Comparison of ENCODE assay signal across 27 cellular contexts in genomic region chr2:72139471-72139870, GRCh38. TPM values are rescaled to one million over a fixed set of nuclear protein-coding genes. Genes with fewer than 3 reads are reported as not detected.
A peak's percentile ranks its signal among the peaks of the same experiment; 100 is the strongest.
DNase-seq lines count a peak whose midpoint lies in the region; TF ChIP-seq lines count a peak whose summit lies in the region.
"Had no signal": no experiment of that assay in that cellular context is flagged by ENCODE, and none has a peak within 500 bp of the region (broad histone marks: within the 10 kb centered on the region; RNA-seq: fewer than 3 reads in every experiment).

No MANE protein-coding gene starts in this region.

- no peaks in the 10 kb centered on the region for H3K27me3 ChIP-seq in thyroid gland
- H3K27me3 ChIP-seq: MG63 had no signal

- H3K9me3 ChIP-seq in thyroid gland, result no peaks in the 10 kb centered on the region
- H3K9me3 ChIP-seq: HAP-1, MG63, psoas muscle, SJSA1 had no signal

- peaks cover 2% of the 10 kb centered on the region for H3K4me1 Mint-ChIP-seq in activated naive CD4-positive, alpha-beta T cell treated with anti-CD3 and anti-CD28 coated beads, Interleukin-2, amount 10 ng/mL, durations not matched to agents 7 days and 5 days
- peaks cover 7% of the 10 kb centered on the region for H3K4me1 Mint-ChIP-seq in activated naive CD4-positive, alpha-beta T cell treated with anti-CD3 and anti-CD28 coated beads for 36 hours (ENCODE audit: low read depth)
- H3K4me1 Mint-ChIP-seq in chondrocyte (ENCODE audit: low read depth) (peaks cover 21% of the 10 kb centered on the region), osteocyte (ENCODE audit: unreplicated experiment) (peaks cover 21% of the 10 kb centered on the region)
- H3K4me1 Mint-ChIP-seq: activated CD4-positive, alpha-beta memory T cell treated with anti-CD3 and anti-CD28 coated beads, Interleukin-2, amount 10 ng/mL, durations not matched to agents 7 days and 5 days had no signal

- H3K4me3 ChIP-seq in thyroid gland (replicated peaks in 1 of 3), result no peak overlapping the region
- H3K4me3 ChIP-seq in foreskin fibroblast (ENCODE audit: low read depth in 1 of 2, low read length in 2 of 2), result no peak overlapping the region
- H3K4me3 ChIP-seq: HAP-1, MG63, psoas muscle, SJSA1 had no signal

- no peaks in the 10 kb centered on the region for H3K36me3 Mint-ChIP-seq in activated naive CD4-positive, alpha-beta T cell treated with anti-CD3 and anti-CD28 coated beads, Interleukin-2, amount 10 ng/mL, durations not matched to agents 7 days and 5 days
- no peaks in the 10 kb centered on the region for H3K36me3 Mint-ChIP-seq in activated naive CD4-positive, alpha-beta T cell treated with anti-CD3 and anti-CD28 coated beads for 36 hours (ENCODE audit: low read depth)
- H3K36me3 Mint-ChIP-seq in chondrocyte (ENCODE audit: low read depth) (no peaks in the 10 kb centered on the region), osteocyte (ENCODE audit: unreplicated experiment) (no peaks in the 10 kb centered on the region)
- H3K36me3 Mint-ChIP-seq: brain; CD8-positive, alpha-beta T cell had no signal

- DNase-seq in activated naive CD4-positive, alpha-beta T cell treated with anti-CD3 and anti-CD28 coated beads, Interleukin-2, amount 10 ng/mL, durations not matched to agents 7 days and 5 days, result peak; percentile 6
- DNase-seq in activated naive CD4-positive, alpha-beta T cell treated with anti-CD3 and anti-CD28 coated beads for 36 hours, result no peak
- DNase-seq in chondrocyte (ENCODE audit: low spot score) (peak; percentile 48), osteocyte (ENCODE audit: extremely low spot score, unreplicated experiment) (peak; percentile 76), thyroid gland (peak; percentile 28 to 44), NCI-H2081 (lab: John Stamatoyannopoulos, UW) (no peak), foreskin fibroblast (no peak), H4 (ENCODE audit: low spot score) (no peak)
- DNase-seq: activated CD4-positive, alpha-beta memory T cell treated with anti-CD3 and anti-CD28 coated beads, Interleukin-2, amount 10 ng/mL, durations not matched to agents 7 days and 5 days; activated CD4-positive, alpha-beta T cell treated with anti-CD3 and anti-CD28 coated beads for 1 hour; activated gamma-delta T cell; DMS 273 treated with DMSO at 0.1 percent for 48 hours; effector CD8-positive, alpha-beta T cell; erythroblast; KG1; NCI-H1105 treated with DMSO at 0.1 percent for 48 hours; NCI-H1930; NCI-H524 treated with DMSO at 0.1 percent for 48 hours; NK-92 treated with Interleukin-12 subunit alpha and Interleukin-12 subunit beta, amount 100 ng/mL, for 24 hours; psoas muscle; trophoblast cell had no signal

- peaks cover 64 to 89% of the 10 kb centered on the region in 2 donors for H3K4me1 ChIP-seq in thyroid gland

- H3K27ac ChIP-seq in thyroid gland, result peak overlapping the region; percentile 76 to 93 (median 91)
- H3K27ac ChIP-seq: psoas muscle, SJSA1 had no signal

- no peaks in the 10 kb centered on the region for H3K9me3 Mint-ChIP-seq in activated naive CD4-positive, alpha-beta T cell treated with anti-CD3 and anti-CD28 coated beads, Interleukin-2, amount 10 ng/mL, durations not matched to agents 7 days and 5 days
- no peaks in the 10 kb centered on the region for H3K9me3 Mint-ChIP-seq in activated naive CD4-positive, alpha-beta T cell treated with anti-CD3 and anti-CD28 coated beads for 36 hours
- H3K9me3 Mint-ChIP-seq in chondrocyte (ENCODE audit: low read depth) (no peaks in the 10 kb centered on the region), osteocyte (ENCODE audit: unreplicated experiment) (no peaks in the 10 kb centered on the region)
- H3K9me3 Mint-ChIP-seq: activated CD4-positive, alpha-beta memory T cell treated with anti-CD3 and anti-CD28 coated beads, Interleukin-2, amount 10 ng/mL, durations not matched to agents 7 days and 5 days; CD8-positive, alpha-beta T cell; stimulated activated naive CD8-positive, alpha-beta T cell treated with anti-CD3 and anti-CD28 coated beads, Interleukin-15, Interleukin-2, amounts not matched to agents 100 ng/mL and 50 ng/mL, for 24 hours had no signal

- H3K27ac Mint-ChIP-seq in activated naive CD4-positive, alpha-beta T cell treated with anti-CD3 and anti-CD28 coated beads, Interleukin-2, amount 10 ng/mL, durations not matched to agents 7 days and 5 days, result no peak overlapping the region
- no peak overlapping the region for H3K27ac Mint-ChIP-seq in activated naive CD4-positive, alpha-beta T cell treated with anti-CD3 and anti-CD28 coated beads for 36 hours
- H3K27ac Mint-ChIP-seq in chondrocyte (ENCODE audit: unreplicated experiment), result no peak overlapping the region
- no peak overlapping the region for H3K27ac Mint-ChIP-seq in osteocyte (ENCODE audit: unreplicated experiment)
- H3K27ac Mint-ChIP-seq: activated CD4-positive, alpha-beta memory T cell treated with anti-CD3 and anti-CD28 coated beads, Interleukin-2, amount 10 ng/mL, durations not matched to agents 7 days and 5 days; brain; CD8-positive, alpha-beta T cell; stimulated activated naive CD8-positive, alpha-beta T cell treated with anti-CD3 and anti-CD28 coated beads, Interleukin-15, Interleukin-2, amounts not matched to agents 100 ng/mL and 50 ng/mL, for 24 hours had no signal

- H3K36me3 ChIP-seq in thyroid gland, result no peaks in the 10 kb centered on the region
- H3K36me3 ChIP-seq: HAP-1, SJSA1 had no signal

- intact Hi-C loops in activated naive CD4-positive, alpha-beta T cell treated with anti-CD3 and anti-CD28 coated beads for 36 hours (cut with micrococcal nuclease), result no loop called here
- intact Hi-C loops in thyroid gland (cut with DNase I), result loop anchor here (10.0 kb wide), 2 partner anchors 525 to 585 kb away; no protein-coding TSS in a partner anchor

- CTCF ChIA-PET in activated naive CD4-positive, alpha-beta T cell treated with anti-CD3 and anti-CD28 coated beads, Interleukin-2, amount 10 ng/mL, durations not matched to agents 7 days and 5 days (lab: Charles Lee), result interaction anchor here (0.7 kb wide), 1 partner anchor 11 kb away, joined by 3 read pairs; no protein-coding TSS in a partner anchor
- CTCF ChIA-PET in activated naive CD4-positive, alpha-beta T cell treated with anti-CD3 and anti-CD28 coated beads for 36 hours (lab: Charles Lee), result interaction anchor here (0.6 to 1.5 kb wide), 3 partner anchors 37 to 235 kb away, joined by 3 to 5 read pairs (median 3); no protein-coding TSS in a partner anchor

- H3K4me3 Mint-ChIP-seq in activated naive CD4-positive, alpha-beta T cell treated with anti-CD3 and anti-CD28 coated beads, Interleukin-2, amount 10 ng/mL, durations not matched to agents 7 days and 5 days, result no peak overlapping the region
- H3K4me3 Mint-ChIP-seq in activated naive CD4-positive, alpha-beta T cell treated with anti-CD3 and anti-CD28 coated beads for 36 hours, result no peak overlapping the region
- H3K4me3 Mint-ChIP-seq in chondrocyte (ENCODE audit: unreplicated experiment), result no peak overlapping the region
- no peak overlapping the region for H3K4me3 Mint-ChIP-seq in osteocyte (ENCODE audit: unreplicated experiment)
- H3K4me3 Mint-ChIP-seq: activated CD4-positive, alpha-beta memory T cell treated with anti-CD3 and anti-CD28 coated beads, Interleukin-2, amount 10 ng/mL, durations not matched to agents 7 days and 5 days; brain; CD8-positive, alpha-beta T cell; stimulated activated naive CD8-positive, alpha-beta T cell treated with anti-CD3 and anti-CD28 coated beads, Interleukin-15, Interleukin-2, amounts not matched to agents 100 ng/mL and 50 ng/mL, for 24 hours had no signal

- H3K27me3 Mint-ChIP-seq in activated naive CD4-positive, alpha-beta T cell treated with anti-CD3 and anti-CD28 coated beads, Interleukin-2, amount 10 ng/mL, durations not matched to agents 7 days and 5 days, result peaks cover 41% of the 10 kb centered on the region
- H3K27me3 Mint-ChIP-seq in activated naive CD4-positive, alpha-beta T cell treated with anti-CD3 and anti-CD28 coated beads for 36 hours (ENCODE audit: low read depth), result peaks cover 28% of the 10 kb centered on the region
- H3K27me3 Mint-ChIP-seq in chondrocyte (ENCODE audit: low read depth), result no peaks in the 10 kb centered on the region
- H3K27me3 Mint-ChIP-seq in osteocyte (ENCODE audit: unreplicated experiment), result peaks cover 8% of the 10 kb centered on the region

- 60 to 77% methylated on average over 7 of the region's 8 CpGs for WGBS in thyroid gland, 2 donors

- no peak for TF ChIP-seq POLR2A in thyroid gland (IDR thresholded peaks at IDR 0.05)

- TF ChIP-seq CTCF in chondrocyte (IDR thresholded peaks at IDR 0.05) (no peak), osteocyte (IDR thresholded peaks at IDR 0.05) (no peak), thyroid gland (IDR thresholded peaks at IDR 0.05) (no peak), foreskin fibroblast (IDR thresholded peaks at IDR 0.05; ENCODE audit: low read depth, low read length) (no peak)

RNA-seq across cellular contexts. Expression of gene CYP26B1, which starts 8.2 kb away (rescaled TPM):
- total RNA-seq in activated naive CD4-positive, alpha-beta T cell treated with anti-CD3 and anti-CD28 coated beads for 36 hours, result not detected
- total RNA-seq in chondrocyte, result 2.7 to 4.9 TPM (median 4.7 TPM) in 3 replicates
- total RNA-seq in osteocyte, result 0.89 and 1.3 TPM in 2 replicates
- 10 to 100 TPM; 11.8 to 24.2 (median 16.3) TPM for total RNA-seq in thyroid gland
- total RNA-seq in H4 (2014; rRNA removed; shearing (Covaris generic)), result 1.5 and 1.7 TPM in 2 replicates
- total RNA-seq: activated CD4-positive, alpha-beta memory T cell treated with anti-CD3 and anti-CD28 coated beads, Interleukin-2, amount 10 ng/mL, durations not matched to agents 7 days and 5 days; CD8-positive, alpha-beta T cell had no signal

Comparison
In these comparisons a context has a peak if more than half of its experiments do, and no peak if none do; other contexts are left out.
1. DNase-seq: peak in activated naive CD4-positive, alpha-beta T cell treated with anti-CD3 and anti-CD28 coated beads, Interleukin-2, amount 10 ng/mL, durations not matched to agents 7 days and 5 days (single experiment), chondrocyte (single experiment), osteocyte (single experiment) and thyroid gland (2 of 2); none in activated naive CD4-positive, alpha-beta T cell treated with anti-CD3 and anti-CD28 coated beads for 36 hours (single experiment), NCI-H2081 (0 of 2), foreskin fibroblast (0 of 2) and H4 (single experiment).